7 cellular contexts compared by ENCODE assay signal in genomic region chr7:102439963-102440795, GRCh38. TPM values are rescaled to one million over a fixed set of nuclear protein-coding genes. Genes with fewer than 3 reads are reported as not detected.
DNase-seq lines count a peak whose midpoint lies in the region; ATAC-seq and TF ChIP-seq lines count a peak whose summit lies in the region.
"Had no signal": no experiment of that assay in that cellular context is flagged by ENCODE, and none has a peak within 500 bp of the region (broad histone marks: within the 10 kb centered on the region; RNA-seq: fewer than 3 reads in every experiment).

No MANE protein-coding gene starts in this region.

- peaks cover 0 to 5% of the 10 kb centered on the region in 2 donors for H3K36me3 ChIP-seq in adrenal gland (replicated peaks in 1 of 2)
- peaks cover 0 to 45% (median 40%) of the 10 kb centered on the region in 4 donors for H3K36me3 ChIP-seq in stomach

- H3K27ac ChIP-seq in adrenal gland (peak overlapping the region; percentile 51 to 87 (median 76)), stomach (peak overlapping the region in 1 of 5 donors; percentile 47)

- TF ChIP-seq POLR2A in adrenal gland (IDR thresholded peaks at IDR 0.05), result peak in 1 of 2 donors; percentile 21
- TF ChIP-seq POLR2A in stomach (IDR thresholded peaks at IDR 0.05), result no peak

- H3K4me3 ChIP-seq in adrenal gland, result no peak overlapping the region
- H3K4me3 ChIP-seq in stomach, result no peak overlapping the region

- WGBS in adrenal gland, 4 donors, result 40 to 65% (median 56%) methylated on average over 12 to 17 of the region's 17 CpGs
- 68 to 90% (median 82%) methylated on average over 17 of the region's 17 CpGs for WGBS in stomach, 5 donors

- TF ChIP-seq EP300 in stomach (IDR thresholded peaks at IDR 0.05), result no peak

- H3K4me1 ChIP-seq in adrenal gland (replicated peaks in 1 of 2) (peaks cover 11 to 16% of the 10 kb centered on the region in 2 donors), stomach (peaks cover 0 to 10% (median 0%) of the 10 kb centered on the region in 4 donors)

- no peak for ATAC-seq in HG03045 (IDR thresholded peaks at IDR 0.05; ENCODE audit: unreplicated experiment)

- H3K27me3 ChIP-seq in adrenal gland (no peaks in the 10 kb centered on the region), stomach (no peaks in the 10 kb centered on the region)

- no peaks in the 10 kb centered on the region for H3K9me3 ChIP-seq in adrenal gland (replicated peaks in 1 of 3)
- no peaks in the 10 kb centered on the region for H3K9me3 ChIP-seq in stomach

- intact Hi-C loops in adrenal gland (cut with DNase I) (no loop called here), stomach (cut with DNase I; ENCODE audit: low total_unique reads) (no loop called here)

- DNase-seq in GM03348 (ENCODE audit: low spot score) (peak; percentile 76), adrenal gland (peak; percentile 90 to 98 (median 96)), medulla oblongata (ENCODE audit: extremely low spot score) (peak; percentile 51), stomach (no peak)
- no peak for DNase-seq in stimulated activated CD8-positive, alpha-beta memory T cell treated with anti-CD3 and anti-CD28 coated beads, Interleukin-4, amount 100 ng/mL, for 48 hours
- DNase-seq: OCI-M1 had no signal

- TF ChIP-seq CTCF in adrenal gland (IDR thresholded peaks at IDR 0.05), result no peak
- no peak for TF ChIP-seq CTCF in stomach (IDR thresholded peaks at IDR 0.05)

RNA-seq across cellular contexts. Expression of gene ORAI2, which starts 6.8 kb away (rescaled TPM):
- 100 to 1,000 TPM in 1 of 8 donors, 10 to 100 TPM in 7; 25.7 to 110 (median 43.1) TPM for total RNA-seq in adrenal gland
- polyA plus RNA-seq in adrenal gland, result 10 to 100 TPM in 1 of 3 donors, 1 to 10 TPM in 2; 7.0 to 12.7 (median 7.0) TPM
- 10 to 100 TPM in 1 of 5 donors, 1 to 10 TPM in 2, under 1 TPM in 1, not detected in 1; 0.58 to 44.3 (median 9.1) TPM for total RNA-seq in stomach
- 1 to 10 TPM; 1.9 to 8.0 (median 5.7) TPM for polyA plus RNA-seq in stomach

RNA-seq across cellular contexts. Expression of gene ALKBH4, which starts 24.5 kb away (rescaled TPM):
- total RNA-seq in adrenal gland, result 10 to 100 TPM; 12.1 to 37.4 (median 12.8) TPM
- 1 to 10 TPM; 6.0 to 9.2 (median 9.1) TPM for polyA plus RNA-seq in adrenal gland
- 10 to 100 TPM in 1 of 5 donors, 1 to 10 TPM in 4; 1.2 to 27.4 (median 7.5) TPM for total RNA-seq in stomach
- 1 to 10 TPM; 8.7 to 9.5 (median 9.2) TPM for polyA plus RNA-seq in stomach

RNA-seq across cellular contexts. Expression of gene LRWD1, which starts 24.6 kb away (rescaled TPM):
- total RNA-seq in adrenal gland (10 to 100 TPM; 13.0 to 48.9 (median 25.1) TPM), stomach (100 to 1,000 TPM in 1 of 5 donors, 10 to 100 TPM in 3, 1 to 10 TPM in 1; 4.5 to 238 (median 14.7) TPM)
- polyA plus RNA-seq in adrenal gland (10 to 100 TPM in 2 of 3 donors, 1 to 10 TPM in 1; 7.3 to 24.5 (median 22.9) TPM), stomach (10 to 100 TPM in 2 of 3 donors, 1 to 10 TPM in 1; 9.1 to 12.7 (median 11.4) TPM)

RNA-seq across cellular contexts. Expression of gene POLR2J, which starts 38.5 kb away (rescaled TPM):
- total RNA-seq in adrenal gland, result 10 to 100 TPM; 15.0 to 63.5 (median 52.5) TPM
- polyA plus RNA-seq in adrenal gland, result 100 to 1,000 TPM in 2 of 3 donors, 10 to 100 TPM in 1; 75.8 to 295 (median 172) TPM
- 1 to 10 TPM; 1.2 to 8.1 (median 5.7) TPM for total RNA-seq in stomach
- 100 to 1,000 TPM; 100 to 152 (median 141) TPM for polyA plus RNA-seq in stomach

RNA-seq across cellular contexts. Expression of gene PRKRIP1, which starts 44.0 kb away (rescaled TPM):
- total RNA-seq in adrenal gland (10 to 100 TPM; 19.4 to 54.7 (median 31.1) TPM), stomach (10 to 100 TPM; 23.9 to 92.7 (median 34.0) TPM)
- polyA plus RNA-seq in adrenal gland (100 to 1,000 TPM in 1 of 3 donors, 10 to 100 TPM in 2; 27.7 to 114 (median 65.9) TPM), stomach (10 to 100 TPM; 23.5 to 29.6 (median 28.7) TPM)

Comparison
In these comparisons a context has a peak if more than half of its experiments do, and no peak if none do; other contexts are left out.
1. DNase-seq: peak in GM03348 (single experiment), adrenal gland (7 of 7) and medulla oblongata (single experiment); none in stomach (single experiment) and stimulated activated CD8-positive, alpha-beta memory T cell treated with anti-CD3 and anti-CD28 coated beads, Interleukin-4, amount 100 ng/mL, for 48 hours (single experiment).